7 cellular contexts compared by ENCODE assay signal in the genomic region with DNA sequence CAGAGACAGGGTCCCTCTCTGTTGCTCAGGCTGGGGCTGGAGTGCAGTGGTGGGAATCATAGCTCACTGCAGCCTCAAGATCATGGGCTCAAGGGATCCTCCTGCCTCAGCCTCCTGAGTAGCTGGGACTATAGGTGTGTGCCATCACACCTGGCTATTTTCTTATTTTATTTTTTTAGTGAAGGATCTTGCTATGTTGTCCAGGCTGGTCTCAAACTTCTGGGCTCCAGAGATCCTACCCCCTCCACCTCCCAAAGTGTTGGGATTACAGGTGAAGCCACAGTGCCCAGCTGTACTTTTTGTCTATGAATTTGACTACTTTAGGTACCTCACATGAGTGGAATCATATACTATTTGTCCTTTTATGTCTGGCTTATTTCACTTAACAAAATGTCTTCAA.
"Had no signal": no experiment of that assay in that cellular context is flagged by ENCODE, and none has a peak within 500 bp of the region (broad histone marks: within the 10 kb centered on the region; RNA-seq: fewer than 3 reads in every experiment).

No MANE protein-coding gene starts in this region.

- H3K4me3 ChIP-seq: GM12878 had no signal

- ATAC-seq: GM12878 had no signal

- DNase-seq: GDM1, GF-D8 had no signal

- FAIRE-seq: GM12878, GM12891, GM12892, GM18507, GM19239 had no signal
